In the genomic region with DNA sequence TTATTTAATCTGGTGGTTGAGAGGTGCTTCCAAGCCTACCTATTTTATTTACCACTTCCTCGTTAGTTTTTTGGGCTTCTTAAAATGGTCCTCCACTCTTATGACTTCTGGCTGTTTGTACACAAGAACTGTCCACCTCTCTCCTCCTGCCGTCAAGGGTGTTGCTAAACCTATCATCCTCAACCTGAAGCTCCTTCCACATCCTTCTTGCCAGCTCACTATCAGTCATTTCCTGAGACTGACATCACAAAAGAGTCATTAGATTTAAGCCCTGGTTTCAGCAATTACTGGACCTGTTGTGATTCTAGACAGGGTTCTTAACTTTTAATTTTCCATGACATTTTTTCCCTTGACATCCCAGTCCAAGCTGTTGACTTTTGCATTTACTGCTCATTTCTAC, we compare ENCODE assay signal across 16 cellular contexts.
A peak's percentile ranks its signal among the peaks of the same experiment; 100 is the strongest.
DNase-seq lines count a peak whose midpoint lies in the region; ATAC-seq and TF ChIP-seq lines count a peak whose summit lies in the region.
"Had no signal": no experiment of that assay in that cellular context is flagged by ENCODE, and none has a peak within 500 bp of the region (broad histone marks: within the 10 kb centered on the region; RNA-seq: fewer than 3 reads in every experiment).

No MANE protein-coding gene starts in this region.

- intact Hi-C loops in activated T-helper 1 cell treated with anti-CD3 and anti-CD28 coated beads, Interleukin-12 subunit alpha, Interleukin-12 subunit beta, Interleukin-2, Interleukin-4 antibody, amounts not matched to agents 30 ng/mL and 10 ng/mL and 1 ng/mL, durations not matched to agents 14 hours and 24 hours and 36 hours (cut with micrococcal nuclease): no loop called here
- intact Hi-C loops in Caco-2 (cut with micrococcal nuclease; ENCODE audit: unreplicated experiment): no loop called here

- H3K4me3 ChIP-seq in upper lobe of left lung: no peak overlapping the region
- H3K4me3 ChIP-seq in Caco-2 (ENCODE audit: low read depth, low read length): no peak overlapping the region
- H3K4me3 ChIP-seq: neural progenitor cell, skin epidermis, tibial nerve had no signal

- POLR2A ChIA-PET in Caco-2 (lab: Charles Lee): interaction anchor here (0.7 kb wide), 1 partner anchor 212 kb away, joined by 4 read pairs; no protein-coding TSS in a partner anchor

- TF ChIP-seq CTCF in upper lobe of left lung (IDR thresholded peaks at IDR 0.05) (no peak), Caco-2 (IDR thresholded peaks at IDR 0.05; ENCODE audit: insufficient read depth in 1 of 2, low read depth in 1 of 2, low read length in 1 of 2, severe bottlenecking in 1 of 2, unreplicated experiment in 1 of 2) (no peak)

- no peak overlapping the region for H3K4me3 Mint-ChIP-seq in activated T-helper 1 cell treated with anti-CD3 and anti-CD28 coated beads, Interleukin-12 subunit alpha, Interleukin-12 subunit beta, Interleukin-2, Interleukin-4 antibody, amounts not matched to agents 30 ng/mL and 10 ng/mL and 1 ng/mL, durations not matched to agents 14 hours and 24 hours and 36 hours
- no peak overlapping the region for H3K4me3 Mint-ChIP-seq in Caco-2 (ENCODE audit: unreplicated experiment)
- H3K4me3 Mint-ChIP-seq: CD8-positive, alpha-beta memory T cell; dendritic cell treated with granulocyte-macrophage colony-stimulating factor and Interleukin-4, amounts not matched to agents 40 ng/mL and 50 ng/mL, for 4 days; neural progenitor cell had no signal

- peaks cover 28% of the 10 kb centered on the region for H3K9me3 Mint-ChIP-seq in activated T-helper 1 cell treated with anti-CD3 and anti-CD28 coated beads, Interleukin-12 subunit alpha, Interleukin-12 subunit beta, Interleukin-2, Interleukin-4 antibody, amounts not matched to agents 30 ng/mL and 10 ng/mL and 1 ng/mL, durations not matched to agents 14 hours and 24 hours and 36 hours
- peaks cover 17% of the 10 kb centered on the region for H3K9me3 Mint-ChIP-seq in Caco-2 (ENCODE audit: unreplicated experiment)

- H3K4me1 ChIP-seq in upper lobe of left lung (no peaks in the 10 kb centered on the region), Caco-2 (no peaks in the 10 kb centered on the region)
- H3K4me1 ChIP-seq: neural progenitor cell had no signal

- WGBS in upper lobe of left lung, 2 donors: 78 to 83% methylated on average over 2 of the region's 2 CpGs

- H3K36me3 ChIP-seq in upper lobe of left lung: no peaks in the 10 kb centered on the region
- no peaks in the 10 kb centered on the region for H3K36me3 ChIP-seq in Caco-2 (ENCODE audit: control insufficient read depth, insufficient read depth, low read length)
- H3K36me3 ChIP-seq: tibial nerve had no signal

- TF ChIP-seq POLR2A in upper lobe of left lung (IDR thresholded peaks at IDR 0.05): no peak

- H3K27me3 ChIP-seq in upper lobe of left lung (no peaks in the 10 kb centered on the region), Caco-2 (replicated peaks; ENCODE audit: control insufficient read depth, insufficient read depth, low read length) (no peaks in the 10 kb centered on the region)
- H3K27me3 ChIP-seq: neural progenitor cell, tibial nerve had no signal

- ATAC-seq in upper lobe of left lung (ENCODE audit: low FRiP score in 2 of 2): no peak
- ATAC-seq: left colon had no signal

- CTCF ChIA-PET in Caco-2 (lab: Charles Lee): interaction anchor here (0.5 to 0.6 kb wide), 2 partner anchors 318 to 462 kb away, joined by 3 to 5 read pairs; no protein-coding TSS in a partner anchor

- peaks cover 0 to 4% (median 1%) of the 10 kb centered on the region in 4 donors for H3K9me3 ChIP-seq in upper lobe of left lung
- peaks cover 17% of the 10 kb centered on the region for H3K9me3 ChIP-seq in Caco-2

- DNase-seq in EH (ENCODE audit: low read depth): peak; percentile 64
- peak; percentile 73 for DNase-seq in HPDE6-E6E7 (ENCODE audit: extremely low spot score)
- DNase-seq in activated T-helper 1 cell treated with anti-CD3 and anti-CD28 coated beads, Interleukin-12 subunit alpha, Interleukin-12 subunit beta, Interleukin-2, Interleukin-4 antibody, amounts not matched to agents 30 ng/mL and 10 ng/mL and 1 ng/mL, durations not matched to agents 14 hours and 24 hours and 36 hours (ENCODE audit: low spot score): no peak
- peak; percentile 78 for DNase-seq in iris pigment epithelial cell (ENCODE audit: low read depth)
- DNase-seq in upper lobe of left lung: no peak
- no peak for DNase-seq in Caco-2
- DNase-seq in NCI-H128 (lab: John Stamatoyannopoulos, UW; ENCODE audit: unreplicated experiment): no peak
- no peak for DNase-seq in stimulated activated naive CD4-positive, alpha-beta T cell treated with Interleukin-2 at 50 U/mL for 16 hours (lab: John Stamatoyannopoulos, UW)
- DNase-seq: activated CD8-positive, alpha-beta memory T cell treated with anti-CD3 and anti-CD28 coated beads for 24 hours; CD8-positive, alpha-beta memory T cell; KG1; left colon had no signal

- peak overlapping the region; percentile 7 for H3K27ac Mint-ChIP-seq in activated T-helper 1 cell treated with anti-CD3 and anti-CD28 coated beads, Interleukin-12 subunit alpha, Interleukin-12 subunit beta, Interleukin-2, Interleukin-4 antibody, amounts not matched to agents 30 ng/mL and 10 ng/mL and 1 ng/mL, durations not matched to agents 14 hours and 24 hours and 36 hours
- no peak overlapping the region for H3K27ac Mint-ChIP-seq in Caco-2 (ENCODE audit: unreplicated experiment)
- H3K27ac Mint-ChIP-seq: dendritic cell treated with granulocyte-macrophage colony-stimulating factor and Interleukin-4, amounts not matched to agents 40 ng/mL and 50 ng/mL, for 4 days; neural progenitor cell had no signal

- H3K27me3 Mint-ChIP-seq in activated T-helper 1 cell treated with anti-CD3 and anti-CD28 coated beads, Interleukin-12 subunit alpha, Interleukin-12 subunit beta, Interleukin-2, Interleukin-4 antibody, amounts not matched to agents 30 ng/mL and 10 ng/mL and 1 ng/mL, durations not matched to agents 14 hours and 24 hours and 36 hours (ENCODE audit: insufficient read depth): no peaks in the 10 kb centered on the region
- H3K27me3 Mint-ChIP-seq in Caco-2 (ENCODE audit: insufficient read depth, unreplicated experiment): no peaks in the 10 kb centered on the region
- H3K27me3 Mint-ChIP-seq: CD8-positive, alpha-beta memory T cell; dendritic cell treated with granulocyte-macrophage colony-stimulating factor and Interleukin-4, amounts not matched to agents 40 ng/mL and 50 ng/mL, for 4 days had no signal

- TF ChIP-seq EP300 in upper lobe of left lung (IDR thresholded peaks at IDR 0.05): no peak

- BruUV-seq in Caco-2 (replicated peaks; lab: Mats Ljungman, UMichigan): no TSS peak

- no peak overlapping the region for H3K27ac ChIP-seq in upper lobe of left lung
- H3K27ac ChIP-seq: neural progenitor cell had no signal

- H3K4me1 Mint-ChIP-seq in activated T-helper 1 cell treated with anti-CD3 and anti-CD28 coated beads, Interleukin-12 subunit alpha, Interleukin-12 subunit beta, Interleukin-2, Interleukin-4 antibody, amounts not matched to agents 30 ng/mL and 10 ng/mL and 1 ng/mL, durations not matched to agents 14 hours and 24 hours and 36 hours (ENCODE audit: low read depth): peaks cover 11% of the 10 kb centered on the region
- H3K4me1 Mint-ChIP-seq in Caco-2 (ENCODE audit: low read depth, unreplicated experiment): no peaks in the 10 kb centered on the region
- H3K4me1 Mint-ChIP-seq: neural progenitor cell had no signal

- H3K36me3 Mint-ChIP-seq in activated T-helper 1 cell treated with anti-CD3 and anti-CD28 coated beads, Interleukin-12 subunit alpha, Interleukin-12 subunit beta, Interleukin-2, Interleukin-4 antibody, amounts not matched to agents 30 ng/mL and 10 ng/mL and 1 ng/mL, durations not matched to agents 14 hours and 24 hours and 36 hours (ENCODE audit: low read depth): peaks cover 8% of the 10 kb centered on the region
- H3K36me3 Mint-ChIP-seq in Caco-2 (ENCODE audit: insufficient read depth, unreplicated experiment): no peaks in the 10 kb centered on the region

Comparison
In these comparisons a context has a peak if more than half of its experiments do, and no peak if none do; other contexts are left out.
1. DNase-seq: peak in EH (single experiment), HPDE6-E6E7 (single experiment) and iris pigment epithelial cell (single experiment); none in activated T-helper 1 cell treated with anti-CD3 and anti-CD28 coated beads, Interleukin-12 subunit alpha, Interleukin-12 subunit beta, Interleukin-2, Interleukin-4 antibody, amounts not matched to agents 30 ng/mL and 10 ng/mL and 1 ng/mL, durations not matched to agents 14 hours and 24 hours and 36 hours (single experiment), upper lobe of left lung (0 of 2), Caco-2 (0 of 2), NCI-H128 (single experiment) and stimulated activated naive CD4-positive, alpha-beta T cell treated with Interleukin-2 at 50 U/mL for 16 hours (single experiment).